ENCODE assay signal across 27 cellular contexts in the genomic region with DNA sequence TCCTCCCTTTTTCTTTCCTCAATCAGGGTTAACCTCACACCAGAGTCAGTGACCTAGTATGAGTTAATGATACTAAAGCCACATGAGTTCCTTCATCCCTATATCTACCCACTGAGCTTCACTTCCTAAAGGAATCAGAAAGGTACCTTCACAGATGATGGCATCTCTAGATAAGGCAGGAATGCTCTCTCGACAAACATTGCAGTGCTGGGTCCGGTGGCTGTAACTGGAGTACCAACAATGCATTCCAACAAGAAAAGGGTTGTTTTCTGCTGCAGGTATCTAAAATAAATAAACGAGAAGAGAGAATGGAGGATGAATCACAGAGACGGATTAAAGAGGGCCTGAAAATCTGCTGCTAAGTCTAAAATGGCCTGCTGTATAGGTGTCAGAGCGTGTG.
"Had no signal": no experiment of that assay in that cellular context is flagged by ENCODE, and none has a peak within 500 bp of the region (broad histone marks: within the 10 kb centered on the region; RNA-seq: fewer than 3 reads in every experiment).

No MANE protein-coding gene starts in this region.

- H3K4me3 Mint-ChIP-seq: naive thymus-derived CD4-positive, alpha-beta T cell; neural crest cell; stimulated activated naive CD8-positive, alpha-beta T cell treated with anti-CD3 and anti-CD28 coated beads, Interleukin-15, amount 100 ng/mL, for 72 hours had no signal

- ATAC-seq: esophagus mucosa; gastrocnemius medialis; left cardiac atrium; left lung; naive thymus-derived CD4-positive, alpha-beta T cell; pancreas; right lobe of liver; stimulated activated naive CD8-positive, alpha-beta T cell treated with anti-CD3 and anti-CD28 coated beads, Interleukin-15, amount 100 ng/mL, for 72 hours had no signal

- H3K27ac ChIP-seq: dorsolateral prefrontal cortex, epithelial cell of prostate, gastrocnemius medialis, left lung, neutrophil, pancreas, right lobe of liver, suprapubic skin, transverse colon, vagina had no signal

- H3K4me1 Mint-ChIP-seq: naive thymus-derived CD4-positive, alpha-beta T cell; neural crest cell; stimulated activated naive CD8-positive, alpha-beta T cell treated with anti-CD3 and anti-CD28 coated beads, Interleukin-15, amount 100 ng/mL, for 72 hours had no signal

- H3K9me3 ChIP-seq: gastrocnemius medialis, left lung, neutrophil, pancreas, right lobe of liver, suprapubic skin, transverse colon, vagina had no signal

- H3K27me3 Mint-ChIP-seq: stimulated activated naive CD8-positive, alpha-beta T cell treated with anti-CD3 and anti-CD28 coated beads, Interleukin-15, amount 100 ng/mL, for 72 hours had no signal

- H3K4me2 ChIP-seq: smooth muscle cell had no signal

- H3K27ac Mint-ChIP-seq: naive thymus-derived CD4-positive, alpha-beta T cell; stimulated activated naive CD8-positive, alpha-beta T cell treated with anti-CD3 and anti-CD28 coated beads, Interleukin-15, amount 100 ng/mL, for 72 hours had no signal

- H3K4me1 ChIP-seq: gastrocnemius medialis, left lung, pancreas, right lobe of liver, suprapubic skin, transverse colon, vagina had no signal

- H3K36me3 Mint-ChIP-seq: naive thymus-derived CD4-positive, alpha-beta T cell had no signal

- H3K36me3 ChIP-seq: gastrocnemius medialis, left lung, neutrophil, pancreas, right lobe of liver, suprapubic skin, transverse colon, vagina had no signal

- H3K9me3 Mint-ChIP-seq: stimulated activated naive CD8-positive, alpha-beta T cell treated with anti-CD3 and anti-CD28 coated beads, Interleukin-15, amount 100 ng/mL, for 72 hours had no signal

- H3K4me3 ChIP-seq: dorsolateral prefrontal cortex, gastrocnemius medialis, left lung, pancreas, right lobe of liver, smooth muscle cell, suprapubic skin, transverse colon, vagina had no signal

- H3K27me3 ChIP-seq: left lung, neutrophil, right lobe of liver, suprapubic skin, transverse colon, vagina had no signal

- DNase-seq: dorsolateral prefrontal cortex; effector CD4-positive, alpha-beta T cell; foreskin fibroblast; gastrocnemius medialis; head of caudate nucleus; left cardiac atrium; left lung; mesenchymal stem cell; midbrain; naive thymus-derived CD4-positive, alpha-beta T cell; pancreas; retina; right lobe of liver; stimulated activated CD4-positive, alpha-beta T cell treated with anti-CD3 and anti-CD28 coated beads, Interleukin-12 subunit alpha, Interleukin-12 subunit beta, amount 100 ng/mL, for 4 hours; stimulated activated CD4-positive, alpha-beta T cell treated with anti-CD3 and anti-CD28 coated beads, Interleukin-1b, Interleukin-23, amount 100 ng/mL, for 48 hours; stimulated activated CD4-positive, alpha-beta T cell treated with anti-CD3 and anti-CD28 coated beads, Interleukin-4, amount 100 ng/mL, for 1 hour; stimulated activated CD8-positive, alpha-beta memory T cell treated with anti-CD3 and anti-CD28 coated beads, Interleukin-4, amount 100 ng/mL, for 48 hours; stimulated activated naive CD4-positive, alpha-beta T cell; stimulated activated naive CD8-positive, alpha-beta T cell treated with anti-CD3 and anti-CD28 coated beads, Interleukin-15, amount 100 ng/mL, for 72 hours; transverse colon had no signal
